ENCODE assay signal across 8 cellular contexts in the genomic region with DNA sequence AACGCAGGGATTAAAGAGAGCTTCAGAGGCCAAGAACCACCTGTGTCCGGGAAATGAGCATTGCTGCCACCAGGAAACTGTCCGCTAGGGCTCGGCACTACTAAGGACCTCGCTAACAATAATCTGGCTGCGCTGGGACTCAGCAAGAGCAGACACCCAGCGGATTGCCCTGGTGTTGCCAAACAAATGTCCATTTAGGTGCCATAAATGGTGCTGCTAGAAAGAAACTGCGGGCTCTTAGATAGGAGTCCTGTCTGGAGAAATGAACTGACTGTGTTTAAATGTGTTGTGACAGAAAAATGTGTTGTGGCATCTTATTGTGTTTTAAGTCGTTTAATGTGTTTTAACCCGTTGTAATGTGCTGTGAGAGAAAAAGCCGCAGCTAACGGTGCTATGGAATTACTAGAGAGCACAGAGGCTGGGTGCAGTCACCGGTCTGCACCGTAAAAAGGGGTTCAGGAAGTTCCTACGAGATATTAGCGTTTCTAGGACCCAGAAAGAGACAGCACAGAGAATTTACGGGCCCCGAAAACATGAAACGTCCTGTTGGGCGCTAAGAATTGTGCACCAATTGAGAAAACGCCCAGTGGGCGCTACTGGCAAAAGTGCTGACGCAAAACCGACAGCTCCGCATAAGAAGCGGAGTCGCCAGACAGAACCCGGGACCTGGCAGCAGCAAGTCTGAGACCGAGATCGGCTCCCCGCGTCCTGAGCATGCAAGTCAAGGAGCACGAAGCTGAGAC.
DNase-seq lines count a peak whose midpoint lies in the region; ATAC-seq and TF ChIP-seq lines count a peak whose summit lies in the region.

No MANE protein-coding gene starts in this region.

- no peak for DNase-seq in BJ (ENCODE audit: low read depth)
- DNase-seq in T-cell, result peak; percentile 28 to 76 (median 63)
- DNase-seq in activated naive CD8-positive, alpha-beta T cell treated with anti-CD3 and anti-CD28 coated beads, Interleukin-2, amount 50 U/mL, for 24 hours, result peak; percentile 61
- peak; percentile 57 to 80 (median 75) for DNase-seq in right cardiac atrium
- peak; percentile 63 for DNase-seq in stimulated activated CD4-positive, alpha-beta T cell treated with anti-CD3 and anti-CD28 coated beads, Interleukin-4, amount 100 ng/mL, for 24 hours
- DNase-seq in D341Med (ENCODE audit: low spot score), result no peak

- no peaks in the 10 kb centered on the region for H3K36me3 ChIP-seq in BJ (ENCODE audit: control insufficient read depth, insufficient read depth, low read length)

- H3K4me3 Mint-ChIP-seq in T-cell, result peak overlapping the region; percentile 82 to 98 (median 96)
- H3K4me3 Mint-ChIP-seq in activated naive CD8-positive, alpha-beta T cell treated with anti-CD3 and anti-CD28 coated beads, Interleukin-2, amount 50 U/mL, for 24 hours, result peak overlapping the region; percentile 89

- intact Hi-C loops in right cardiac atrium (cut with DNase I), result loop anchor here in 1 of 4 donors (5.0 kb wide), 1 partner anchor 43 kb away; no protein-coding TSS in a partner anchor

- H3K9me3 Mint-ChIP-seq in T-cell, result peaks cover 0 to 10% (median 7%) of the 10 kb centered on the region in 3 donors
- H3K9me3 Mint-ChIP-seq in activated naive CD8-positive, alpha-beta T cell treated with anti-CD3 and anti-CD28 coated beads, Interleukin-2, amount 50 U/mL, for 24 hours, result no peaks in the 10 kb centered on the region

- TF ChIP-seq CTCF in BJ (IDR thresholded peaks at IDR 0.05; ENCODE audit: insufficient read depth, low read depth, low read length), result peak; percentile 59

- no peaks in the 10 kb centered on the region for H3K27me3 ChIP-seq in BJ (ENCODE audit: control insufficient read depth, insufficient read depth, low read length)
- no peaks in the 10 kb centered on the region for H3K27me3 ChIP-seq in right cardiac atrium (ENCODE audit: control insufficient read depth, insufficient read depth)

- ATAC-seq in GM19328 (IDR thresholded peaks at IDR 0.05; ENCODE audit: unreplicated experiment) (peak; percentile 53), HG03439 (IDR thresholded peaks at IDR 0.05; ENCODE audit: unreplicated experiment) (peak; percentile 60), T-cell (replicated peaks in 1 of 4) (peak; percentile 23 to 36 (median 30)), right cardiac atrium (peak; percentile 66 to 74)
- peak; percentile 59 for ATAC-seq in activated naive CD8-positive, alpha-beta T cell treated with anti-CD3 and anti-CD28 coated beads, Interleukin-2, amount 50 U/mL, for 24 hours

- no peaks in the 10 kb centered on the region for H3K27me3 Mint-ChIP-seq in T-cell
- no peaks in the 10 kb centered on the region for H3K27me3 Mint-ChIP-seq in activated naive CD8-positive, alpha-beta T cell treated with anti-CD3 and anti-CD28 coated beads, Interleukin-2, amount 50 U/mL, for 24 hours

- CTCF ChIA-PET in BJ (lab: Yijun Ruan, JAX), result interaction anchor here (0.6 to 4.5 kb wide), 10 partner anchors 21 to 1083 kb away, joined by 3 to 18 read pairs (median 4); no protein-coding TSS in a partner anchor
- CTCF ChIA-PET in T-cell (lab: Charles Lee), result interaction anchor here (0.6 to 5.2 kb wide), 19 partner anchors 9 to 534 kb away, joined by 3 to 64 read pairs (median 4); partner anchors contain the start of genes TMEM267 (in 1 of the 2) and ZNF131 (in 1 of the 2)

- H3K27ac ChIP-seq in right cardiac atrium (ENCODE audit: low read length), result peak overlapping the region; percentile 84

- peaks cover 11% of the 10 kb centered on the region for H3K36me3 Mint-ChIP-seq in T-cell
- H3K36me3 Mint-ChIP-seq in activated naive CD8-positive, alpha-beta T cell treated with anti-CD3 and anti-CD28 coated beads, Interleukin-2, amount 50 U/mL, for 24 hours (ENCODE audit: low read depth), result peaks cover 9% of the 10 kb centered on the region

- H3K4me1 Mint-ChIP-seq in T-cell, result peaks cover 34 to 48% (median 42%) of the 10 kb centered on the region in 3 donors
- peaks cover 25% of the 10 kb centered on the region for H3K4me1 Mint-ChIP-seq in activated naive CD8-positive, alpha-beta T cell treated with anti-CD3 and anti-CD28 coated beads, Interleukin-2, amount 50 U/mL, for 24 hours

- H3K27ac Mint-ChIP-seq in T-cell, result peak overlapping the region; percentile 94 to 99
- H3K27ac Mint-ChIP-seq in activated naive CD8-positive, alpha-beta T cell treated with anti-CD3 and anti-CD28 coated beads, Interleukin-2, amount 50 U/mL, for 24 hours, result peak overlapping the region; percentile 96

- no peaks in the 10 kb centered on the region for H3K4me1 ChIP-seq in right cardiac atrium (ENCODE audit: control insufficient read depth, insufficient read depth, low read length)

- WGBS in right cardiac atrium, result 7% methylated on average over 33 of the region's 33 CpGs

- POLR2A ChIA-PET in BJ (lab: Charles Lee), result interaction anchor here (0.6 kb wide), 1 partner anchor 41 kb away, joined by 4 read pairs; no protein-coding TSS in a partner anchor
- POLR2A ChIA-PET in T-cell (lab: Charles Lee), result interaction anchor here (0.5 to 4.5 kb wide), 21 partner anchors 11 to 364 kb away, joined by 3 to 70 read pairs (median 4); partner anchors contain the start of genes ANXA2R (in 1 of the 2), HMGCS1 (in 1 of the 2) and ZNF131 (in 1 of the 2)

- peak overlapping the region; percentile 22 for H3K4me3 ChIP-seq in BJ (ENCODE audit: low read depth, low read length)
- peak overlapping the region; percentile 55 for H3K4me3 ChIP-seq in right cardiac atrium (ENCODE audit: low read length)

- peaks cover 2% of the 10 kb centered on the region for H3K9me3 ChIP-seq in right cardiac atrium (ENCODE audit: control insufficient read depth, low read length)

Comparison
In these comparisons a context has a peak if more than half of its experiments do, and no peak if none do; other contexts are left out.
1. DNase-seq: peak in T-cell (34 of 34), activated naive CD8-positive, alpha-beta T cell treated with anti-CD3 and anti-CD28 coated beads, Interleukin-2, amount 50 U/mL, for 24 hours (single experiment), right cardiac atrium (3 of 3) and stimulated activated CD4-positive, alpha-beta T cell treated with anti-CD3 and anti-CD28 coated beads, Interleukin-4, amount 100 ng/mL, for 24 hours (single experiment); none in BJ (single experiment) and D341Med (single experiment).
2. Peak in every context shown above with its lines, with median percentiles within 50 percentile points of each other: ATAC-seq.